ENCODE assay signal across 28 cellular contexts in genomic region chr3:111548756-111549155, GRCh38.
DNase-seq lines count a peak whose midpoint lies in the region; ATAC-seq and TF ChIP-seq lines count a peak whose summit lies in the region.
"Had no signal": no experiment of that assay in that cellular context is flagged by ENCODE, and none has a peak within 500 bp of the region (broad histone marks: within the 10 kb centered on the region; RNA-seq: fewer than 3 reads in every experiment).

No MANE protein-coding gene starts in this region.

- no peaks in the 10 kb centered on the region for H3K36me3 ChIP-seq in Loucy (ENCODE audit: insufficient read depth, low read length)
- H3K36me3 ChIP-seq: breast epithelium, colonic mucosa, gastrocnemius medialis, left ventricle myocardium inferior, sigmoid colon had no signal

- peak overlapping the region in 1 of 2 donors; percentile 91 for H3K27ac Mint-ChIP-seq in stimulated activated naive CD8-positive, alpha-beta T cell treated with anti-CD3 and anti-CD28 coated beads, Interleukin-15, amount 100 ng/mL, for 72 hours
- H3K27ac Mint-ChIP-seq: activated CD4-positive, alpha-beta T cell treated with anti-CD3 and anti-CD28 coated beads for 36 hours; nephron progenitor cell; type B pancreatic cell had no signal

- intact Hi-C loops in head of caudate nucleus (cut with DNase I), result no loop called here

- H3K9me3 ChIP-seq in Loucy (ENCODE audit: insufficient read depth, low read depth, low read length), result no peaks in the 10 kb centered on the region
- H3K9me3 ChIP-seq: breast epithelium, colonic mucosa, gastrocnemius medialis, left ventricle myocardium inferior, mucosa of descending colon, sigmoid colon, SK-N-SH had no signal

- H3K9me2 ChIP-seq in Loucy (replicated peaks; ENCODE audit: low read depth, low read length), result no peaks in the 10 kb centered on the region
- H3K9me2 ChIP-seq: SK-N-SH had no signal

- peaks cover 74% of the 10 kb centered on the region for H3K4me1 ChIP-seq in Loucy (ENCODE audit: insufficient read depth, low read length, poor library complexity, severe bottlenecking)
- H3K4me1 ChIP-seq: breast epithelium, colonic mucosa, gastrocnemius medialis, left ventricle myocardium inferior, sigmoid colon had no signal

- H3K4me1 Mint-ChIP-seq in stimulated activated naive CD8-positive, alpha-beta T cell treated with anti-CD3 and anti-CD28 coated beads, Interleukin-15, amount 100 ng/mL, for 72 hours, result peaks cover 35% of the 10 kb centered on the region
- H3K4me1 Mint-ChIP-seq: nephron progenitor cell had no signal

- peaks cover 84% of the 10 kb centered on the region for H3K79me2 ChIP-seq in Loucy (ENCODE audit: insufficient read depth, low read length)

- H3K9me3 Mint-ChIP-seq in stimulated activated naive CD8-positive, alpha-beta T cell treated with anti-CD3 and anti-CD28 coated beads, Interleukin-15, amount 100 ng/mL, for 72 hours, result no peaks in the 10 kb centered on the region
- H3K9me3 Mint-ChIP-seq: nephron progenitor cell, type B pancreatic cell had no signal

- H2AFZ ChIP-seq in Loucy (ENCODE audit: low read length), result no peak overlapping the region

- TF ChIP-seq CTCF in Loucy (conservative IDR thresholded peaks at IDR 0.05; ENCODE audit: low read length) (no peak), epithelial cell of esophagus (IDR thresholded peaks at IDR 0.05; ENCODE audit: insufficient read depth, low read depth, low read length, missing control alignments) (no peak)

- DNase-seq in stimulated activated naive CD8-positive, alpha-beta T cell treated with anti-CD3 and anti-CD28 coated beads, Interleukin-15, Interleukin-2, amounts not matched to agents 100 U/mL and 50 U/mL, for 24 hours, result no peak
- DNase-seq in stimulated activated naive CD8-positive, alpha-beta T cell treated with anti-CD3 and anti-CD28 coated beads, Interleukin-15, amount 100 ng/mL, for 72 hours, result no peak
- DNase-seq in epithelial cell of esophagus (ENCODE audit: low read depth) (peak; percentile 49), GM19240 (ENCODE audit: insufficient read length, low spot score) (no peak), head of caudate nucleus (no peak), DMS114 treated with DMSO at 0.1 percent for 48 hours (lab: John Stamatoyannopoulos, UW; ENCODE audit: unreplicated experiment) (no peak)
- DNase-seq: activated naive CD4-positive, alpha-beta T cell; activated T-cell treated with anti-CD3 and anti-CD28 coated beads, Interleukin-2, amount 50 U/mL, for 48 hours; colonic mucosa; DMS153; gastrocnemius medialis; GF-D8; GOT3; hypothalamus; KBM-7; left ventricle myocardium inferior; mucosa of descending colon; NCI-H1436 treated with DMSO at 0.1 percent for 48 hours; NCI-H524; nephron progenitor cell; sigmoid colon; SK-N-SH; stimulated activated CD8-positive, alpha-beta memory T cell treated with anti-CD3 and anti-CD28 coated beads, Interleukin-4, amount 100 ng/mL, for 48 hours had no signal

- peak overlapping the region; percentile 92 for H3K4me2 ChIP-seq in Loucy (ENCODE audit: low read depth, low read length, poor library complexity, severe bottlenecking)
- H3K4me2 ChIP-seq: SK-N-SH had no signal

- H3K4me3 ChIP-seq in Loucy (ENCODE audit: low read length, poor library complexity, severe bottlenecking) (peak overlapping the region; percentile 77), epithelial cell of esophagus (ENCODE audit: low read length) (no peak overlapping the region)
- H3K4me3 ChIP-seq: breast epithelium, colonic mucosa, gastrocnemius medialis, left ventricle myocardium inferior, mucosa of descending colon, sigmoid colon had no signal

- no peaks in the 10 kb centered on the region for H3K27me3 Mint-ChIP-seq in stimulated activated naive CD8-positive, alpha-beta T cell treated with anti-CD3 and anti-CD28 coated beads, Interleukin-15, amount 100 ng/mL, for 72 hours
- H3K27me3 Mint-ChIP-seq: activated CD4-positive, alpha-beta T cell treated with anti-CD3 and anti-CD28 coated beads for 36 hours; type B pancreatic cell had no signal

- peak overlapping the region; percentile 82 for H3K9ac ChIP-seq in Loucy (ENCODE audit: low read depth, low read length, poor library complexity, severe bottlenecking)
- H3K9ac ChIP-seq: SK-N-SH had no signal

- H3K4me3 Mint-ChIP-seq in stimulated activated naive CD8-positive, alpha-beta T cell treated with anti-CD3 and anti-CD28 coated beads, Interleukin-15, amount 100 ng/mL, for 72 hours, result no peak overlapping the region
- H3K4me3 Mint-ChIP-seq: activated CD4-positive, alpha-beta T cell treated with anti-CD3 and anti-CD28 coated beads for 36 hours; nephron progenitor cell; type B pancreatic cell had no signal

- H3F3A ChIP-seq in Loucy (ENCODE audit: low read depth), result peaks cover 6% of the 10 kb centered on the region; the same call in 1 of the 2 replicates

- H4K20me1 ChIP-seq in Loucy (ENCODE audit: insufficient read depth, low read length, poor library complexity, severe bottlenecking), result no peaks in the 10 kb centered on the region

- peak; percentile 21 for ATAC-seq in stimulated activated naive CD8-positive, alpha-beta T cell treated with anti-CD3 and anti-CD28 coated beads, Interleukin-15, Interleukin-2, amounts not matched to agents 100 U/mL and 50 U/mL, for 24 hours
- no peak for ATAC-seq in stimulated activated naive CD8-positive, alpha-beta T cell treated with anti-CD3 and anti-CD28 coated beads, Interleukin-15, amount 100 ng/mL, for 72 hours
- ATAC-seq in HG02798 (IDR thresholded peaks at IDR 0.05; ENCODE audit: poor library complexity, unreplicated experiment), result no peak
- ATAC-seq: gastrocnemius medialis had no signal

- H3K27me3 ChIP-seq in Loucy (ENCODE audit: insufficient read depth, low read length, poor library complexity, severe bottlenecking), result no peaks in the 10 kb centered on the region
- H3K27me3 ChIP-seq: breast epithelium, colonic mucosa, gastrocnemius medialis, sigmoid colon had no signal
